19 cellular contexts compared by ENCODE assay signal in the genomic region with DNA sequence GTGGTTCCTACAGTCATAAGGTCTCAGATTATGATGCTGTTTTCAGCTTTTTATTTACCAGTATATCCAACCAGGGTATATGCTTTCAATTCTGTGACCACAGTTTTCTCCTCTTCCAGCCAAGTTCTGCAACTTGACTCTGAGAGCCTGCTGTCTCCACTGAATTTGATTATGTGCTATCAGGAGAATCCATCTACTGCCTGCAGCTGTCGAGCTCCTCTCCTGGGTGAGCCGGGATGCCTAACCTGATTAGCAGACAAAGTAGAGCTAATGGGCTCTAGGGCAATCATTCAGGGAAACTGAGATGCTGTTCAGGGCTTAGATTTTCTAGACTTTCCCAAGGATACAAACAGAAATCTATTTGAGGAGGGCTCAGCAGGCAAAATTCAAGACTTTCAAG.
DNase-seq lines count a peak whose midpoint lies in the region; ATAC-seq and TF ChIP-seq lines count a peak whose summit lies in the region.
"Had no signal": no experiment of that assay in that cellular context is flagged by ENCODE, and none has a peak within 500 bp of the region (broad histone marks: within the 10 kb centered on the region; RNA-seq: fewer than 3 reads in every experiment).

No MANE protein-coding gene starts in this region.

- no peak for TF ChIP-seq CTCF in WERI-Rb-1 (IDR thresholded peaks at IDR 0.05; ENCODE audit: low read depth, low read length)

- intact Hi-C loops in sciatic nerve (cut with DNase I) = no loop called here

- no peak for ATAC-seq in GM21737 (IDR thresholded peaks at IDR 0.05; ENCODE audit: unreplicated experiment)
- ATAC-seq in sciatic nerve = no peak

- no peak overlapping the region for H3K4me3 ChIP-seq in WERI-Rb-1 (ENCODE audit: low read depth, low read length)
- H3K4me3 ChIP-seq: PC-9 had no signal

- DNase-seq in NCI-H524 (lab: John Stamatoyannopoulos, UW) (peak; percentile 7 to 58), NCI-H524 treated with DMSO at 0.1 percent for 48 hours (lab: John Stamatoyannopoulos, UW) (no peak), NCI-H2196 (lab: John Stamatoyannopoulos, UW; ENCODE audit: unreplicated experiment) (peak; percentile 30), WERI-Rb-1 (peak; percentile 78), DMS53 treated with DMSO at 0.1 percent for 48 hours (lab: John Stamatoyannopoulos, UW; ENCODE audit: unreplicated experiment) (no peak), sciatic nerve (ENCODE audit: low spot score) (no peak), cortex of kidney (lab: John Stamatoyannopoulos, UW) (no peak)
- DNase-seq: 8988T; Caco-2; CD4-positive, alpha-beta T cell; DMS53; MM.1S; NCI-H1092; NCI-H1436 treated with DMSO at 0.1 percent for 48 hours; NCI-H2081 treated with DMSO at 0.1 percent for 48 hours; NCI-H774; PC-9 had no signal

- H3K36me3 ChIP-seq in WERI-Rb-1 = no peaks in the 10 kb centered on the region

- no peaks in the 10 kb centered on the region for H3K9me3 ChIP-seq in WERI-Rb-1 (ENCODE audit: severe bottlenecking)
- H3K9me3 ChIP-seq: Caco-2 had no signal

- no peak overlapping the region for H3K27ac ChIP-seq in WERI-Rb-1
- H3K27ac ChIP-seq: PC-9, RWPE1 had no signal

- H3K27me3 ChIP-seq in WERI-Rb-1 (ENCODE audit: insufficient read depth, low read depth, severe bottlenecking) = no peaks in the 10 kb centered on the region

Comparison
In these comparisons a context has a peak if more than half of its experiments do, and no peak if none do; other contexts are left out.
1. DNase-seq: peak in NCI-H524 (2 of 2), NCI-H2196 (single experiment) and WERI-Rb-1 (single experiment); none in NCI-H524 treated with DMSO at 0.1 percent for 48 hours (single experiment), DMS53 treated with DMSO at 0.1 percent for 48 hours (single experiment), sciatic nerve (single experiment) and cortex of kidney (single experiment).